17 cellular contexts compared by ENCODE assay signal in genomic region chr10:94038024-94038423, GRCh38. TPM values are rescaled to one million over a fixed set of nuclear protein-coding genes. Genes with fewer than 3 reads are reported as not detected.
DNase-seq lines count a peak whose midpoint lies in the region; ATAC-seq, FAIRE-seq and TF ChIP-seq lines count a peak whose summit lies in the region.
"Had no signal": no experiment of that assay in that cellular context is flagged by ENCODE, and none has a peak within 500 bp of the region (broad histone marks: within the 10 kb centered on the region; RNA-seq: fewer than 3 reads in every experiment).

No MANE protein-coding gene starts in this region.

- no peak for FAIRE-seq in kidney (lab: Jason Lieb, UNC)

- H3K4me1 Mint-ChIP-seq in neural crest cell, result no peaks in the 10 kb centered on the region

- no peaks in the 10 kb centered on the region for H4K20me1 ChIP-seq in GM23248 (ENCODE audit: insufficient read depth)
- H4K20me1 ChIP-seq in fibroblast of lung (ENCODE audit: control insufficient read depth, extremely low read depth, insufficient read depth, low read length), result no peaks in the 10 kb centered on the region

- H3K4me1 ChIP-seq in GM23248 (ENCODE audit: insufficient read depth) (peaks cover 34% of the 10 kb centered on the region), fibroblast of lung (ENCODE audit: control insufficient read depth, extremely low read depth, insufficient read depth, low read length) (peaks cover 2% of the 10 kb centered on the region), kidney (ENCODE audit: control insufficient read depth in 1 of 2, insufficient read depth in 1 of 2, low read depth in 1 of 2, low read length in 2 of 2) (no peaks in the 10 kb centered on the region)
- H3K4me1 ChIP-seq: ascending aorta, left lung had no signal

- no peak for ATAC-seq in HG03196 (IDR thresholded peaks at IDR 0.05; ENCODE audit: unreplicated experiment)
- ATAC-seq: left lung had no signal

- no peaks in the 10 kb centered on the region for H3K9me3 ChIP-seq in GM23248 (ENCODE audit: low read depth)
- H3K9me3 ChIP-seq in MG63, result no peaks in the 10 kb centered on the region
- H3K9me3 ChIP-seq in fibroblast of lung (ENCODE audit: control insufficient read depth, insufficient read depth, low read depth, low read length), result no peaks in the 10 kb centered on the region
- H3K9me3 ChIP-seq in kidney (ENCODE audit: control insufficient read depth in 1 of 2, low read length in 2 of 2), result no peaks in the 10 kb centered on the region
- H3K9me3 ChIP-seq: ascending aorta, left lung had no signal

- H3K27ac ChIP-seq in GM23248 (no peak overlapping the region), fibroblast of lung (ENCODE audit: insufficient read depth, low read length) (no peak overlapping the region), kidney (ENCODE audit: low read depth in 2 of 2, low read length in 2 of 2) (no peak overlapping the region)
- H3K27ac ChIP-seq: ascending aorta, left lung, skin epidermis had no signal

- no peaks in the 10 kb centered on the region for H3K9me2 ChIP-seq in GM23248 (ENCODE audit: insufficient read depth)

- H3K4me3 ChIP-seq in GM23248 (no peak overlapping the region), MG63 (no peak overlapping the region), fibroblast of lung (replicated peaks in 1 of 4; ENCODE audit: control extremely low read depth in 1 of 4, insufficient read depth in 1 of 4, low read depth in 3 of 4, low read length in 4 of 4) (no peak overlapping the region), kidney (ENCODE audit: low read length in 2 of 2) (no peak overlapping the region)
- H3K4me3 ChIP-seq: ascending aorta, left lung, skin epidermis had no signal

- H3K27me3 Mint-ChIP-seq in neural crest cell (ENCODE audit: low read depth), result no peaks in the 10 kb centered on the region

- H2AFZ ChIP-seq in GM23248 (no peak overlapping the region), fibroblast of lung (ENCODE audit: low read length) (no peak overlapping the region)

- H3K27me3 ChIP-seq in GM23248 (replicated peaks; ENCODE audit: insufficient read depth) (no peaks in the 10 kb centered on the region), MG63 (no peaks in the 10 kb centered on the region), fibroblast of lung (ENCODE audit: control insufficient read depth, insufficient read depth, low read length) (no peaks in the 10 kb centered on the region)
- H3K27me3 ChIP-seq: ascending aorta, left lung had no signal

- in situ Hi-C loops in GM23248 (cut with MboI), result no loop called here

- H3K9me3 Mint-ChIP-seq in neural crest cell, result no peaks in the 10 kb centered on the region

- H3K9ac ChIP-seq in GM23248 (no peak overlapping the region), fibroblast of lung (ENCODE audit: insufficient read depth, low read length) (no peak overlapping the region), kidney (ENCODE audit: low read length in 2 of 2) (no peak overlapping the region)

- no peaks in the 10 kb centered on the region for H3K36me3 ChIP-seq in GM23248 (ENCODE audit: low read depth)
- no peaks in the 10 kb centered on the region for H3K36me3 ChIP-seq in MG63
- no peaks in the 10 kb centered on the region for H3K36me3 ChIP-seq in fibroblast of lung (ENCODE audit: control insufficient read depth, insufficient read depth, low read length)
- no peaks in the 10 kb centered on the region for H3K36me3 ChIP-seq in kidney (ENCODE audit: control insufficient read depth in 1 of 2, insufficient read depth in 2 of 2, low read length in 2 of 2)
- H3K36me3 ChIP-seq: ascending aorta, left lung had no signal

- WGBS in GM23248 (ENCODE audit: low coverage in 1 of 2, low lambda C conversion rate in 2 of 2, missing lambda C conversion rate in 2 of 2), 2 experiments, result 54 to 60% methylated on average over 4 of the region's 4 CpGs

- no peak overlapping the region for H3K4me2 ChIP-seq in GM23248 (ENCODE audit: unreplicated experiment)
- no peak overlapping the region for H3K4me2 ChIP-seq in fibroblast of lung (ENCODE audit: extremely low read depth, insufficient read depth, low read length)

- peaks cover 4% of the 10 kb centered on the region for H3K36me3 Mint-ChIP-seq in neural crest cell (ENCODE audit: low read depth)

- peak; percentile 44 for DNase-seq in GM23248
- peak; percentile 67 for DNase-seq in MG63
- DNase-seq in fibroblast of lung (ENCODE audit: low read depth in 2 of 2), result peak; percentile 12 to 75
- no peak for DNase-seq in neural crest cell (ENCODE audit: low read depth, low spot score)
- no peak for DNase-seq in kidney
- no peak for DNase-seq in globus pallidus (ENCODE audit: low spot score)
- no peak for DNase-seq in stimulated activated CD8-positive, alpha-beta memory T cell treated with anti-CD3 and anti-CD28 coated beads, Interleukin-4, amount 100 ng/mL, for 48 hours
- DNase-seq: activated CD4-positive, alpha-beta T cell treated with anti-CD3 and anti-CD28 coated beads, Interleukin-2, amount 50 U/mL, for 48 hours; CD4-positive, alpha-beta T cell; left lung; NCI-H146; NCI-H510A treated with DMSO at 0.1 percent for 48 hours; substantia nigra; T-helper 9 cell had no signal

- H3K79me2 ChIP-seq in GM23248 (ENCODE audit: insufficient read depth) (no peaks in the 10 kb centered on the region), fibroblast of lung (ENCODE audit: control insufficient read depth, insufficient read depth, low read length) (no peaks in the 10 kb centered on the region)

- intact Hi-C loops in kidney (cut with DNase I), result no loop called here

- H3K4me3 Mint-ChIP-seq in neural crest cell, result no peak overlapping the region
- H3K4me3 Mint-ChIP-seq: CD4-positive, alpha-beta T cell had no signal

- H3K27ac Mint-ChIP-seq in neural crest cell (ENCODE audit: unreplicated experiment), result peak overlapping the region; percentile 40
- H3K27ac Mint-ChIP-seq: CD4-positive, alpha-beta T cell had no signal

- peaks cover 19% of the 10 kb centered on the region for H3F3A ChIP-seq in GM23248 (ENCODE audit: insufficient read depth)

- TF ChIP-seq CTCF in fibroblast of lung (conservative IDR thresholded peaks at IDR 0.05 in 1 of 2, IDR thresholded peaks at IDR 0.05 in 1 of 2; ENCODE audit: low read depth in 1 of 2, low read length in 2 of 2), result no peak
- no peak for TF ChIP-seq CTCF in neural crest cell (conservative IDR thresholded peaks at IDR 0.05)
- TF ChIP-seq CTCF in kidney (IDR thresholded peaks at IDR 0.05; ENCODE audit: borderline replicate concordance, extremely low read depth, insufficient read depth), result no peak

RNA-seq across cellular contexts. Expression of gene PLCE1, which starts 44.3 kb away (rescaled TPM):
- 2.9 and 6.2 TPM in 2 replicates for total RNA-seq in GM23248 (2014; rRNA removed; shearing (Covaris generic))
- polyA plus RNA-seq in GM23248 (2016; fragmentation: Nextera tagmentation; extraction: Ambion mirVana) (3.7 TPM in 2 replicates), fibroblast of lung (0.52 and 1.2 TPM in 2 replicates), kidney (ENCODE audit: insufficient read depth, low read depth, low replicate concordance) (5.9 TPM)
- total RNA-seq in MG63 (2014; rRNA removed; shearing (Covaris generic); ENCODE audit: low replicate concordance), result 1.5 and 3.9 TPM in 2 replicates
- total RNA-seq in fibroblast of lung (0.33 and 1.0 TPM in 2 replicates), neural crest cell (5.7 and 6.1 TPM in 2 replicates), kidney (8.7 TPM)
- 0.61 and 1.7 TPM in 2 replicates for polyA plus RNA-seq in fibroblast of lung (2012)
- polyA minus RNA-seq in fibroblast of lung (ENCODE audit: low replicate concordance), result 0.82 and 2.3 TPM in 2 replicates

Comparison
In these comparisons a context has a peak if more than half of its experiments do, and no peak if none do; other contexts are left out.
1. DNase-seq: peak in GM23248 (single experiment), MG63 (single experiment) and fibroblast of lung (2 of 2); none in neural crest cell (single experiment), kidney (single experiment), globus pallidus (single experiment) and stimulated activated CD8-positive, alpha-beta memory T cell treated with anti-CD3 and anti-CD28 coated beads, Interleukin-4, amount 100 ng/mL, for 48 hours (single experiment).